Comparison of ENCODE assay signal across 14 cellular contexts in genomic region chr6:156881687-156882629, GRCh38.
DNase-seq lines count a peak whose midpoint lies in the region; ATAC-seq and TF ChIP-seq lines count a peak whose summit lies in the region.
"Had no signal": no experiment of that assay in that cellular context is flagged by ENCODE, and none has a peak within 500 bp of the region (broad histone marks: within the 10 kb centered on the region; RNA-seq: fewer than 3 reads in every experiment).

No MANE protein-coding gene starts in this region.

- no peak overlapping the region for H2AFZ ChIP-seq in GM23338

- no peak for ATAC-seq in GM23338
- no peak for ATAC-seq in activated T-helper 17 cell treated with anti-CD3 and anti-CD28 coated beads, Interleukin-2, amount 50 U/mL, for 72 hours (replicated peaks)
- ATAC-seq in GM19397 (IDR thresholded peaks at IDR 0.05; ENCODE audit: unreplicated experiment), result no peak

- H3K27me3 Mint-ChIP-seq in activated naive CD4-positive, alpha-beta T cell treated with anti-CD3 and anti-CD28 coated beads, Interleukin-2, amount 50 U/mL, for 24 hours, result no peaks in the 10 kb centered on the region
- H3K27me3 Mint-ChIP-seq in GM23338 (ENCODE audit: insufficient read depth, low read depth, poor library complexity) (peaks cover 11% of the 10 kb centered on the region), progenitor cell of endocrine pancreas (no peaks in the 10 kb centered on the region)
- no peaks in the 10 kb centered on the region for H3K27me3 Mint-ChIP-seq in activated T-helper 17 cell treated with anti-CD3 and anti-CD28 coated beads, Interleukin-2, amount 50 U/mL, for 72 hours

- no peaks in the 10 kb centered on the region for H3K9me2 ChIP-seq in GM23338 (ENCODE audit: insufficient read depth)

- H3K36me3 Mint-ChIP-seq in activated naive CD4-positive, alpha-beta T cell treated with anti-CD3 and anti-CD28 coated beads, Interleukin-2, amount 50 U/mL, for 24 hours, result peaks cover 5% of the 10 kb centered on the region
- H3K36me3 Mint-ChIP-seq in GM23338 (ENCODE audit: low read depth) (peaks cover 3% of the 10 kb centered on the region; the same call in 1 of the 3 replicates), progenitor cell of endocrine pancreas (ENCODE audit: insufficient read depth) (no peaks in the 10 kb centered on the region)
- H3K36me3 Mint-ChIP-seq in activated T-helper 17 cell treated with anti-CD3 and anti-CD28 coated beads, Interleukin-2, amount 50 U/mL, for 72 hours (ENCODE audit: low read depth), result no peaks in the 10 kb centered on the region

- no peak for DNase-seq in activated naive CD4-positive, alpha-beta T cell (lab: John Stamatoyannopoulos, UW)
- DNase-seq in GM23338 (ENCODE audit: low spot score) (no peak), progenitor cell of endocrine pancreas (ENCODE audit: low spot score, unreplicated experiment) (no peak), GDM1 (lab: John Stamatoyannopoulos, UW) (no peak), NCI-H2196 (lab: John Stamatoyannopoulos, UW; ENCODE audit: unreplicated experiment) (no peak)
- DNase-seq: ACHN; activated effector memory CD4-positive, alpha-beta T cell treated with anti-CD3 and anti-CD28 coated beads, Interleukin-2, amount 50 U/mL, for 16 hours; KG1; NCI-H1436 treated with DMSO at 0.1 percent for 48 hours; psoas muscle had no signal

- H4K20me1 ChIP-seq in GM23338 (replicated peaks; ENCODE audit: insufficient read depth), result peaks cover 29% of the 10 kb centered on the region

- no peak overlapping the region for H3K4me3 Mint-ChIP-seq in activated naive CD4-positive, alpha-beta T cell treated with anti-CD3 and anti-CD28 coated beads, Interleukin-2, amount 50 U/mL, for 24 hours
- H3K4me3 Mint-ChIP-seq in GM23338 (no peak overlapping the region), progenitor cell of endocrine pancreas (ENCODE audit: low read depth) (no peak overlapping the region)
- no peak overlapping the region for H3K4me3 Mint-ChIP-seq in activated T-helper 17 cell treated with anti-CD3 and anti-CD28 coated beads, Interleukin-2, amount 50 U/mL, for 72 hours

- no peak for TF ChIP-seq CTCF in GM23338 (conservative IDR thresholded peaks at IDR 0.05; ENCODE audit: low read depth in 2 of 2)
- TF ChIP-seq CTCF in progenitor cell of endocrine pancreas (IDR thresholded peaks at IDR 0.05; ENCODE audit: unreplicated experiment), result no peak

- peaks cover 70% of the 10 kb centered on the region for H3K4me1 ChIP-seq in GM23338 (ENCODE audit: insufficient read depth)

- H3K4me2 ChIP-seq in GM23338, result no peak overlapping the region

- H3K79me2 ChIP-seq in GM23338 (replicated peaks; ENCODE audit: insufficient read depth), result peaks cover 100% of the 10 kb centered on the region

- peak overlapping the region; percentile 44 for H3K27ac Mint-ChIP-seq in activated naive CD4-positive, alpha-beta T cell treated with anti-CD3 and anti-CD28 coated beads, Interleukin-2, amount 50 U/mL, for 24 hours
- 0 out of 2 replicates have a peak overlapping the region, but pooled peaks have one; percentile 19 for H3K27ac Mint-ChIP-seq in GM23338
- H3K27ac Mint-ChIP-seq in activated T-helper 17 cell treated with anti-CD3 and anti-CD28 coated beads, Interleukin-2, amount 50 U/mL, for 72 hours, result peak overlapping the region; percentile 11
- H3K27ac Mint-ChIP-seq in progenitor cell of endocrine pancreas, result peak overlapping the region; percentile 30

- no peak overlapping the region for H3K4me3 ChIP-seq in GM23338
- H3K4me3 ChIP-seq: psoas muscle, SJSA1 had no signal

- H3K4me1 Mint-ChIP-seq in activated naive CD4-positive, alpha-beta T cell treated with anti-CD3 and anti-CD28 coated beads, Interleukin-2, amount 50 U/mL, for 24 hours, result peaks cover 89% of the 10 kb centered on the region
- H3K4me1 Mint-ChIP-seq in GM23338 (peaks cover 77% of the 10 kb centered on the region), progenitor cell of endocrine pancreas (ENCODE audit: low read depth) (peaks cover 35% of the 10 kb centered on the region)
- peaks cover 38% of the 10 kb centered on the region for H3K4me1 Mint-ChIP-seq in activated T-helper 17 cell treated with anti-CD3 and anti-CD28 coated beads, Interleukin-2, amount 50 U/mL, for 72 hours

- no peak overlapping the region for H3K27ac ChIP-seq in GM23338 (ENCODE audit: low read depth)
- H3K27ac ChIP-seq: psoas muscle, SJSA1 had no signal

- H3K9me3 Mint-ChIP-seq in activated naive CD4-positive, alpha-beta T cell treated with anti-CD3 and anti-CD28 coated beads, Interleukin-2, amount 50 U/mL, for 24 hours, result no peaks in the 10 kb centered on the region
- H3K9me3 Mint-ChIP-seq in GM23338 (no peaks in the 10 kb centered on the region), progenitor cell of endocrine pancreas (ENCODE audit: low read depth) (no peaks in the 10 kb centered on the region)
- no peaks in the 10 kb centered on the region for H3K9me3 Mint-ChIP-seq in activated T-helper 17 cell treated with anti-CD3 and anti-CD28 coated beads, Interleukin-2, amount 50 U/mL, for 72 hours

- H3K36me3 ChIP-seq in GM23338 (ENCODE audit: insufficient read depth), result no peaks in the 10 kb centered on the region
- H3K36me3 ChIP-seq: SJSA1 had no signal

- H3K27me3 ChIP-seq in GM23338 (ENCODE audit: insufficient read depth), result no peaks in the 10 kb centered on the region
- H3K27me3 ChIP-seq: SJSA1 had no signal

- H3F3A ChIP-seq in GM23338 (replicated peaks; ENCODE audit: low read depth), result no peaks in the 10 kb centered on the region

TF ChIP-seq in GM23338, 12 proteins besides CTCF, POLR2A, EP300 and RAD21 (continues in another document):
- TF ChIP-seq CREB1 (CRISPR knock-in tag; IDR thresholded peaks at IDR 0.05; ENCODE audit: low read depth), result no peak
- TF ChIP-seq ZNF462 (CRISPR knock-in tag; IDR thresholded peaks at IDR 0.05), result no peak
- TF ChIP-seq POLR2AphosphoS5 (IDR thresholded peaks at IDR 0.05; ENCODE audit: low read depth), result no peak
- TF ChIP-seq ZNF331 (CRISPR knock-in tag; IDR thresholded peaks at IDR 0.05; ENCODE audit: low read depth), result no peak
